Comparison of ENCODE assay signal across 12 cellular contexts in the genomic region with DNA sequence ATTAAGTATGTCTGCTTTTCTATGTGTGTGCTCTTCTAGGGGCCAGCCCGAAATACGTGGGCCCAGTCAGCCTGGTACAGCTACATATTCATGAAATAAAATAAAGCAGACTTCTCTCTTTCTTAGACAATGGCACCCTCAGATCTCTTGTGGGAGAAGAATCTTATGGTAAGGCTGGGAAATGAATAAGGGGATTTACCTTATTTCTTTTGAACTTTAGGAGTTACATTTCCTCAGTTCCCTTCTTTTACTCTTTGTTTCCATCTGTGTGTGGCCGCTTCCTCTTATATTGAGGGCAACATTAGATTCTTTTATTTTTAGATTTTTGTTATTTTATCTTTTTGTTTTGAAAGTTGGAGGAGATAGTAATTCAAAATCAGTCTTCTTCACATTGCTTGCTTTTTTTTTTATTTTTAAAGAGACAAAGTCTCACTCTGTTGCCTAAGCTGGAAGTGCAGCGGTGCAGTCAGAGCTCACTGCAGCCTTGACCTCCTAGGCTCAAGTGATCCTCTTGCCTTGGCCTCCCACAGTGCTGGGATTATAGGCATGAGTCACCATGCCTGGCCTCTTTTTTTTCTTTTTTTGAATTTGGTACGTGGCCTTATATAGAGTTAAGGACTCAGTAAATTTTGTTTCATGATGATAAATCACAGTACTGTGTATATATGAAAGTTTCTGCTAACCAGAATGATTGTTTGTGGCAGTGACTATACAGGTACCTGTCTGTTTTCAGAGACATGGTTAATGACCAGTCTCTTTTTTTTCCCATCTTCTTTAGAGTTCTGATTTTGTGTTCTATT. TPM values are rescaled to one million over a fixed set of nuclear protein-coding genes. Genes with fewer than 3 reads are reported as not detected.
DNase-seq lines count a peak whose midpoint lies in the region; ATAC-seq and TF ChIP-seq lines count a peak whose summit lies in the region.
"Had no signal": no experiment of that assay in that cellular context is flagged by ENCODE, and none has a peak within 500 bp of the region (broad histone marks: within the 10 kb centered on the region; RNA-seq: fewer than 3 reads in every experiment).

No MANE protein-coding gene starts in this region.

- intact Hi-C loops in MCF 10A (cut with micrococcal nuclease), result no loop called here
- intact Hi-C loops in mammary epithelial cell (cut with micrococcal nuclease), result no loop called here
- intact Hi-C loops in Panc1 (cut with micrococcal nuclease; ENCODE audit: unreplicated experiment), result no loop called here
- intact Hi-C loops in thyroid gland (cut with DNase I), result no loop called here

- no peak overlapping the region for H3K9ac ChIP-seq in mammary epithelial cell (ENCODE audit: insufficient read depth, low read length)

- CTCF ChIA-PET in MCF 10A (lab: Yijun Ruan, JAX) (interaction anchor here (0.5 to 1.5 kb wide), 9 partner anchors 13 to 791 kb away, joined by 3 to 6 read pairs (median 3); no protein-coding TSS in a partner anchor), mammary epithelial cell (lab: Charles Lee; ENCODE audit: low non-redundant PET) (no interaction called here), Panc1 (lab: Charles Lee) (no interaction called here)

- H3K36me3 Mint-ChIP-seq in MCF 10A (ENCODE audit: insufficient read depth, unreplicated experiment), result peaks cover 37% of the 10 kb centered on the region

- in situ Hi-C loops in mammary epithelial cell (cut with MboI; ENCODE audit: low sequenced_read_pairs in 2 of 2) (no loop called here), Panc1 (cut with HindIII; ENCODE audit: low pct_unique_long_range_greater_than_20kb, low sequenced_read_pairs) (no loop called here)

- H3K79me2 ChIP-seq in mammary epithelial cell (ENCODE audit: insufficient read depth, low read length), result peaks cover 81% of the 10 kb centered on the region

- BruUV-seq in MCF 10A (replicated peaks; lab: Mats Ljungman, UMichigan), result no TSS peak
- no TSS peak for BruUV-seq in mammary epithelial cell (replicated peaks; lab: Mats Ljungman, UMichigan)
- BruUV-seq in Panc1 (replicated peaks; lab: Mats Ljungman, UMichigan), result no TSS peak

- dilution Hi-C loops in mammary epithelial cell (cut with HindIII; ENCODE audit: low sequenced_read_pairs), result no loop called here

- 84% methylated on average over 5 of the region's 5 CpGs for WGBS in mammary epithelial cell (ENCODE audit: low coverage, missing lambda C conversion rate)
- 79 to 85% methylated on average over 5 of the region's 5 CpGs for WGBS in thyroid gland, 2 donors

- H2AFZ ChIP-seq in mammary epithelial cell (ENCODE audit: low read depth, low read length), result no peak overlapping the region

- peak; percentile 56 for DNase-seq in MCF 10A (ENCODE audit: unreplicated experiment)
- no peak for DNase-seq in mammary epithelial cell
- DNase-seq in Panc1 (ENCODE audit: low read depth, low spot score), result no peak
- no peak for DNase-seq in fibroblast of the aortic adventitia (ENCODE audit: low read depth)
- DNase-seq in thyroid gland, result peak; percentile 26 to 32
- DNase-seq in globus pallidus (ENCODE audit: low spot score), result no peak
- no peak for DNase-seq in omental fat pad (ENCODE audit: low spot score)
- DNase-seq: C1 segment of cervical spinal cord, cortex of kidney, NCI-H187 treated with DMSO at 0.1 percent for 48 hours had no signal

- H3K36me3 ChIP-seq in mammary epithelial cell (ENCODE audit: insufficient read depth, low read length) (no peaks in the 10 kb centered on the region), Panc1 (ENCODE audit: control insufficient read depth, insufficient read depth, low read length) (no peaks in the 10 kb centered on the region), thyroid gland (no peaks in the 10 kb centered on the region)

- H3K4me3 Mint-ChIP-seq in MCF 10A (ENCODE audit: unreplicated experiment), result no peak overlapping the region

- H3K4me3 ChIP-seq in mammary epithelial cell (replicated peaks in 1 of 3; ENCODE audit: insufficient read depth in 1 of 3, low read depth in 2 of 3, low read length in 3 of 3) (no peak overlapping the region), Panc1 (ENCODE audit: low read depth in 2 of 2, low read length in 2 of 2) (no peak overlapping the region), fibroblast of the aortic adventitia (ENCODE audit: low read depth, low read length) (peak overlapping the region; percentile 7), thyroid gland (replicated peaks in 1 of 3) (no peak overlapping the region)

- peaks cover 52% of the 10 kb centered on the region for H3K4me1 Mint-ChIP-seq in MCF 10A (ENCODE audit: insufficient read depth, unreplicated experiment)

- H3K9me3 ChIP-seq in mammary epithelial cell (replicated peaks; ENCODE audit: insufficient read depth, low read length) (no peaks in the 10 kb centered on the region), Panc1 (ENCODE audit: control insufficient read depth, insufficient read depth, low read depth, low read length) (no peaks in the 10 kb centered on the region), thyroid gland (no peaks in the 10 kb centered on the region)

- peaks cover 34% of the 10 kb centered on the region for H3K4me1 ChIP-seq in mammary epithelial cell (ENCODE audit: insufficient read depth, low read length)
- peaks cover 22% of the 10 kb centered on the region for H3K4me1 ChIP-seq in Panc1 (ENCODE audit: control insufficient read depth, insufficient read depth, low read length)
- H3K4me1 ChIP-seq in thyroid gland, result peaks cover 24 to 44% of the 10 kb centered on the region in 2 donors

- no peak for TF ChIP-seq POLR2A in thyroid gland (IDR thresholded peaks at IDR 0.05)

- H3K27me3 Mint-ChIP-seq in MCF 10A (ENCODE audit: insufficient read depth, unreplicated experiment), result no peaks in the 10 kb centered on the region

- H3K27me3 ChIP-seq in mammary epithelial cell (ENCODE audit: insufficient read depth, low read length), result no peaks in the 10 kb centered on the region
- H3K27me3 ChIP-seq in Panc1 (ENCODE audit: control insufficient read depth, insufficient read depth, low read length), result no peaks in the 10 kb centered on the region
- H3K27me3 ChIP-seq in thyroid gland, result no peaks in the 10 kb centered on the region

- no peak overlapping the region for H3K4me2 ChIP-seq in mammary epithelial cell (ENCODE audit: insufficient read depth, low read depth, low read length)

- ATAC-seq in Panc1, result no peak; the same call in 1 of the 2 replicates
- ATAC-seq in GM19351 (IDR thresholded peaks at IDR 0.05; ENCODE audit: unreplicated experiment), result no peak
- ATAC-seq in omental fat pad (ENCODE audit: low FRiP score), result no peak

- no peaks in the 10 kb centered on the region for H4K20me1 ChIP-seq in mammary epithelial cell (ENCODE audit: insufficient read depth, low read length)

- H3K27ac ChIP-seq in mammary epithelial cell (ENCODE audit: insufficient read depth, low read depth, low read length) (no peak overlapping the region), Panc1 (ENCODE audit: low read length) (0 out of 2 replicates have a peak overlapping the region, but pooled peaks have one; percentile 4), thyroid gland (no peak overlapping the region)
- H3K27ac ChIP-seq: VCaP had no signal

- TF ChIP-seq CTCF in MCF 10A (IDR thresholded peaks at IDR 0.05; ENCODE audit: unreplicated experiment) (no peak), mammary epithelial cell (conservative IDR thresholded peaks at IDR 0.05 in 1 of 2, IDR thresholded peaks at IDR 0.05 in 1 of 2; ENCODE audit: extremely low read depth in 1 of 2, insufficient read depth in 1 of 2, low read depth in 1 of 2, low read length in 2 of 2) (no peak), Panc1 (IDR thresholded peaks at IDR 0.05) (no peak), fibroblast of the aortic adventitia (IDR thresholded peaks at IDR 0.05; ENCODE audit: insufficient read depth, low read length) (no peak), thyroid gland (IDR thresholded peaks at IDR 0.05) (no peak), omental fat pad (IDR thresholded peaks at IDR 0.05) (no peak)

- POLR2A ChIA-PET in MCF 10A (lab: Yijun Ruan, JAX) (interaction anchor here (0.6 to 3.7 kb wide), 5 partner anchors 8 to 278 kb away, joined by 3 to 30 read pairs (median 7); no protein-coding TSS in a partner anchor), Panc1 (lab: Charles Lee) (interaction anchor here (0.7 kb wide), 1 partner anchor 31 kb away, joined by 3 read pairs; no protein-coding TSS in a partner anchor)

- H3K9me3 Mint-ChIP-seq in MCF 10A (ENCODE audit: unreplicated experiment), result no peaks in the 10 kb centered on the region

- peak overlapping the region; percentile 82 for H3K27ac Mint-ChIP-seq in MCF 10A (ENCODE audit: low read depth, unreplicated experiment)

RNA-seq across cellular contexts. Expression of a gene that starts 9.1 kb away (rescaled TPM):
- total RNA-seq in MCF 10A (2022), result 179 and 230 TPM in 2 replicates
- 100 to 1,000 TPM; 131 to 164 TPM for total RNA-seq in mammary epithelial cell
- polyA plus RNA-seq in mammary epithelial cell, result 69.5 TPM
- polyA minus RNA-seq in mammary epithelial cell, result 137 TPM
- total RNA-seq in Panc1 (2021; ENCODE audit: unreplicated experiment), result 113 TPM
- 81.6 TPM for polyA plus RNA-seq in Panc1 (2012; ENCODE audit: insufficient read length)
- total RNA-seq in fibroblast of the aortic adventitia (ENCODE audit: low replicate concordance), result 564 and 789 TPM in 2 replicates
- total RNA-seq in thyroid gland, result 100 to 1,000 TPM; 150 to 213 (median 174) TPM
- total RNA-seq in omental fat pad, result 100 to 1,000 TPM; 377 to 829 (median 461) TPM

Comparison
In these comparisons a context has a peak if more than half of its experiments do, and no peak if none do; other contexts are left out.
1. DNase-seq: peak in MCF 10A (single experiment) and thyroid gland (2 of 2); none in mammary epithelial cell (single experiment), Panc1 (single experiment), fibroblast of the aortic adventitia (single experiment), globus pallidus (single experiment) and omental fat pad (single experiment).